9 cellular contexts compared by ENCODE assay signal in the genomic region with DNA sequence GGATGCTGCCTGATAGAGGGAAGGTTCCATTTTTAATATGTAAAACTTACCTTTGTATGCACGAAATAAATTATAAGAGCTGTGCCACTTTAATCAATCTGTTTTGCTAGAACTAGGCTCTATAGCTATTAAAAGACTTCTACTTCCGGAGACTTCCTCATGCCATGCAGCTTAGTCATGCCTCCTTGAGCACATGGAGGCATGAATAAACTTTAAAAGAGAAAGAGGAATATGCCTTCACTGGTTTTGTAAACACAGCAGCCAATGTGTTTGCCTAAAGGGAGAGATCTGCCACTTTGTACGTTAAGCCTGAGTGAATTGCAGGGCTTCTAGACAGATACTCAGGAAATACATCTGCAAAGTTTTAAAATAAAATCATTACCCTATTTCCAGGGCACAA.
A peak's percentile ranks its signal among the peaks of the same experiment; 100 is the strongest.
DNase-seq lines count a peak whose midpoint lies in the region; ATAC-seq and TF ChIP-seq lines count a peak whose summit lies in the region.
"Had no signal": no experiment of that assay in that cellular context is flagged by ENCODE, and none has a peak within 500 bp of the region (broad histone marks: within the 10 kb centered on the region; RNA-seq: fewer than 3 reads in every experiment).

No MANE protein-coding gene starts in this region.

- H2BK120ac ChIP-seq in mesendoderm (ENCODE audit: low read depth, low read length), result no peak overlapping the region

- no peak overlapping the region for H3K4me3 Mint-ChIP-seq in natural killer cell

- H3K4me1 Mint-ChIP-seq in natural killer cell, result no peaks in the 10 kb centered on the region

- intact Hi-C loops in body of pancreas (cut with DNase I), result no loop called here
- intact Hi-C loops in natural killer cell (cut with micrococcal nuclease), result no loop called here

- ATAC-seq in body of pancreas (peak; percentile 92), natural killer cell (no peak), HG02938 (IDR thresholded peaks at IDR 0.05; ENCODE audit: unreplicated experiment) (no peak)

- H3K27ac Mint-ChIP-seq in natural killer cell, result no peak overlapping the region

- no peak overlapping the region for H3K4ac ChIP-seq in mesendoderm (ENCODE audit: low read depth, low read length)

- H3K36me3 ChIP-seq in MG63, result no peaks in the 10 kb centered on the region
- H3K36me3 ChIP-seq in body of pancreas (replicated peaks in 1 of 2; ENCODE audit: insufficient read depth in 1 of 2, low read depth in 2 of 2), result no peaks in the 10 kb centered on the region
- no peaks in the 10 kb centered on the region for H3K36me3 ChIP-seq in mesendoderm (ENCODE audit: control insufficient read depth, insufficient read depth, low read length)

- peaks cover 9% of the 10 kb centered on the region for H3K4me1 ChIP-seq in body of pancreas
- H3K4me1 ChIP-seq in mesendoderm (ENCODE audit: control insufficient read depth, low read depth, low read length), result no peaks in the 10 kb centered on the region

- no peak for TF ChIP-seq CTCF in body of pancreas (IDR thresholded peaks at IDR 0.05)
- TF ChIP-seq CTCF in natural killer cell (IDR thresholded peaks at IDR 0.05), result no peak

- H2BK5ac ChIP-seq in mesendoderm (ENCODE audit: low read length), result no peak overlapping the region

- no peak overlapping the region for H2BK15ac ChIP-seq in mesendoderm (replicated peaks; ENCODE audit: low read depth)

- no peaks in the 10 kb centered on the region for H3K79me1 ChIP-seq in mesendoderm (ENCODE audit: low read length)

- TF ChIP-seq POLR2A in body of pancreas (IDR thresholded peaks at IDR 0.05), result no peak

- 8 to 9% methylated on average over 3 of the region's 3 CpGs for WGBS in body of pancreas, 2 donors
- WGBS in mesendoderm (ENCODE audit: extremely low coverage, insufficient coverage, low lambda C conversion rate), result no CpG with 5 or more reads among the region's 3 CpGs

- H3K9me3 ChIP-seq in MG63 (no peaks in the 10 kb centered on the region), body of pancreas (no peaks in the 10 kb centered on the region)

- H2AK5ac ChIP-seq in mesendoderm (ENCODE audit: low read length), result no peak overlapping the region

- H3K9ac ChIP-seq in mesendoderm (ENCODE audit: low read length), result no peak overlapping the region

- no peak overlapping the region for H3K56ac ChIP-seq in mesendoderm (ENCODE audit: low read length)

- H4K8ac ChIP-seq in mesendoderm (ENCODE audit: low read depth, low read length), result no peak overlapping the region

- no peak overlapping the region for H3K23ac ChIP-seq in mesendoderm (ENCODE audit: low read length)

- no peaks in the 10 kb centered on the region for H3K27me3 Mint-ChIP-seq in natural killer cell (ENCODE audit: low read depth in 2 of 2)

- peaks cover 11% of the 10 kb centered on the region for H3K36me3 Mint-ChIP-seq in natural killer cell

- no peaks in the 10 kb centered on the region for H3K79me2 ChIP-seq in mesendoderm (ENCODE audit: control insufficient read depth, insufficient read depth, low read length)

- DNase-seq in AG08396 (ENCODE audit: low spot score) (peak; percentile 1), MG63 (peak; percentile 51), body of pancreas (peak; percentile 22 to 45 (median 32)), mesendoderm (peak; percentile 77), natural killer cell (no peak), activated T-cell treated with anti-CD3 and anti-CD28 coated beads for 4 hours (no peak)
- DNase-seq in activated naive CD4-positive, alpha-beta T cell (lab: John Stamatoyannopoulos, UW), result no peak
- DNase-seq: GDM1 had no signal

- H3K4me3 ChIP-seq in MG63 (no peak overlapping the region), body of pancreas (no peak overlapping the region), mesendoderm (ENCODE audit: low read length) (no peak overlapping the region)

- H3K27ac ChIP-seq in body of pancreas, result peak overlapping the region in 2 of 4 donors; percentile 55 to 64
- no peak overlapping the region for H3K27ac ChIP-seq in mesendoderm (ENCODE audit: low read depth, low read length)

- H3K9me3 Mint-ChIP-seq in natural killer cell, result peaks cover 15 to 17% of the 10 kb centered on the region in 2 donors

- H3K18ac ChIP-seq in mesendoderm (ENCODE audit: low read length), result no peak overlapping the region

- no peak overlapping the region for H4K5ac ChIP-seq in mesendoderm (ENCODE audit: low read length)

- H3K27me3 ChIP-seq in MG63 (no peaks in the 10 kb centered on the region), body of pancreas (no peaks in the 10 kb centered on the region), mesendoderm (ENCODE audit: insufficient read depth, low read length, poor library complexity) (no peaks in the 10 kb centered on the region)

- H3K4me2 ChIP-seq in mesendoderm (ENCODE audit: low read length), result no peak overlapping the region

Comparison
In these comparisons a context has a peak if more than half of its experiments do, and no peak if none do; other contexts are left out.
1. DNase-seq: peak in AG08396 (single experiment), MG63 (single experiment), body of pancreas (4 of 4) and mesendoderm (single experiment); none in natural killer cell (single experiment), activated naive CD4-positive, alpha-beta T cell (0 of 4) and activated T-cell treated with anti-CD3 and anti-CD28 coated beads for 4 hours (single experiment).